16 cellular contexts compared by ENCODE assay signal in genomic region chr11:108226036-108226435, GRCh38. TPM values are rescaled to one million over a fixed set of nuclear protein-coding genes. Genes with fewer than 3 reads are reported as not detected.
DNase-seq lines count a peak whose midpoint lies in the region; TF ChIP-seq lines count a peak whose summit lies in the region.
"Had no signal": no experiment of that assay in that cellular context is flagged by ENCODE, and none has a peak within 500 bp of the region (broad histone marks: within the 10 kb centered on the region; RNA-seq: fewer than 3 reads in every experiment).

No MANE protein-coding gene starts in this region.

- peaks cover 19% of the 10 kb centered on the region for H3K36me3 ChIP-seq in endodermal cell (ENCODE audit: control insufficient read depth, insufficient read depth, low read length)
- peaks cover 3% of the 10 kb centered on the region for H3K36me3 ChIP-seq in thymus (ENCODE audit: control insufficient read depth, insufficient read depth)
- peaks cover 0 to 26% (median 0%) of the 10 kb centered on the region in 3 donors for H3K36me3 ChIP-seq in Peyer's patch

- TF ChIP-seq CTCF in NB4 (IDR thresholded peaks at IDR 0.05; ENCODE audit: low read depth, low read length) = no peak
- TF ChIP-seq CTCF in endodermal cell (conservative IDR thresholded peaks at IDR 0.05) = no peak
- TF ChIP-seq CTCF in Peyer's patch (IDR thresholded peaks at IDR 0.05) = no peak
- no peak for TF ChIP-seq CTCF in nephron progenitor cell (IDR thresholded peaks at IDR 0.05)

- H3K4me3 ChIP-seq in NB4 (ENCODE audit: low read depth, low read length) (peak overlapping the region; percentile 4), endodermal cell (ENCODE audit: low read length) (peak overlapping the region; percentile 22), thymus (ENCODE audit: low read length) (peak overlapping the region; percentile 9), Peyer's patch (no peak overlapping the region)
- H3K4me3 ChIP-seq: psoas muscle had no signal

- H3K4me1 ChIP-seq in endodermal cell (ENCODE audit: control insufficient read depth, insufficient read depth, low read length) (no peaks in the 10 kb centered on the region), thymus (ENCODE audit: control insufficient read depth, insufficient read depth, low read length) (peaks cover 6% of the 10 kb centered on the region), Peyer's patch (peaks cover 0 to 9% (median 0%) of the 10 kb centered on the region in 4 donors)

- H3K27ac ChIP-seq in endodermal cell (ENCODE audit: low read depth, low read length) (no peak overlapping the region), thymus (ENCODE audit: low read depth) (peak overlapping the region; percentile 64), Peyer's patch (peak overlapping the region in 2 of 4 donors; percentile 90)
- H3K27ac ChIP-seq: psoas muscle had no signal

- DNase-seq in activated naive CD4-positive, alpha-beta T cell treated with anti-CD3 and anti-CD28 coated beads, Interleukin-2, amount 10 ng/mL, durations not matched to agents 7 days and 5 days = no peak
- DNase-seq in NB4 (ENCODE audit: low read depth) (no peak), endodermal cell (no peak), NCI-H2081 treated with DMSO at 0.1 percent for 48 hours (lab: John Stamatoyannopoulos, UW) (no peak), Peyer's patch (no peak), nephron progenitor cell (no peak)
- DNase-seq: activated effector memory CD4-positive, alpha-beta T cell treated with Interleukin-2 at 50 U/mL for 16 hours; GF-D8; NCI-H226; NK-92 treated with Interleukin-12 subunit alpha and Interleukin-12 subunit beta, amount 100 ng/mL, for 24 hours; psoas muscle; SHP77; T1000 had no signal

- no peaks in the 10 kb centered on the region for H3K9me3 ChIP-seq in endodermal cell (ENCODE audit: control insufficient read depth, low read length)
- H3K9me3 ChIP-seq in thymus (ENCODE audit: control insufficient read depth) = no peaks in the 10 kb centered on the region
- no peaks in the 10 kb centered on the region for H3K9me3 ChIP-seq in Peyer's patch
- H3K9me3 ChIP-seq: psoas muscle had no signal

- no peak overlapping the region for H3K4me3 Mint-ChIP-seq in activated naive CD4-positive, alpha-beta T cell treated with anti-CD3 and anti-CD28 coated beads, Interleukin-2, amount 50 U/mL, for 24 hours
- H3K4me3 Mint-ChIP-seq in activated naive CD4-positive, alpha-beta T cell treated with anti-CD3 and anti-CD28 coated beads, Interleukin-2, amount 10 ng/mL, durations not matched to agents 7 days and 5 days = no peak overlapping the region
- H3K4me3 Mint-ChIP-seq in endodermal cell = no peak overlapping the region
- no peak overlapping the region for H3K4me3 Mint-ChIP-seq in nephron progenitor cell
- H3K4me3 Mint-ChIP-seq: naive thymus-derived CD8-positive, alpha-beta T cell had no signal

- H3K9ac ChIP-seq in endodermal cell (ENCODE audit: extremely low read depth, low read length, poor library complexity, severe bottlenecking) = no peak overlapping the region

- no peaks in the 10 kb centered on the region for H3K27me3 Mint-ChIP-seq in activated naive CD4-positive, alpha-beta T cell treated with anti-CD3 and anti-CD28 coated beads, Interleukin-2, amount 50 U/mL, for 24 hours
- H3K27me3 Mint-ChIP-seq in activated naive CD4-positive, alpha-beta T cell treated with anti-CD3 and anti-CD28 coated beads, Interleukin-2, amount 10 ng/mL, durations not matched to agents 7 days and 5 days = no peaks in the 10 kb centered on the region
- no peaks in the 10 kb centered on the region for H3K27me3 Mint-ChIP-seq in endodermal cell (ENCODE audit: insufficient read depth)
- H3K27me3 Mint-ChIP-seq in nephron progenitor cell (ENCODE audit: low read depth, poor library complexity) = no peaks in the 10 kb centered on the region
- H3K27me3 Mint-ChIP-seq: naive thymus-derived CD8-positive, alpha-beta T cell had no signal

- 88 to 100% methylated on average over 1 of the region's 2 CpGs for WGBS in endodermal cell (ENCODE audit: insufficient coverage in 1 of 2, insufficient read length in 1 of 2), 2 experiments
- WGBS in thymus = 84% methylated on average over 2 of the region's 2 CpGs

- peaks cover 10% of the 10 kb centered on the region for H3K36me3 Mint-ChIP-seq in activated naive CD4-positive, alpha-beta T cell treated with anti-CD3 and anti-CD28 coated beads, Interleukin-2, amount 50 U/mL, for 24 hours
- H3K36me3 Mint-ChIP-seq in activated naive CD4-positive, alpha-beta T cell treated with anti-CD3 and anti-CD28 coated beads, Interleukin-2, amount 10 ng/mL, durations not matched to agents 7 days and 5 days = peaks cover 51% of the 10 kb centered on the region
- H3K36me3 Mint-ChIP-seq in endodermal cell (ENCODE audit: low read depth) (peaks cover 20% of the 10 kb centered on the region), nephron progenitor cell (ENCODE audit: low read depth) (peaks cover 39% of the 10 kb centered on the region)

- CTCF ChIA-PET in activated naive CD4-positive, alpha-beta T cell treated with anti-CD3 and anti-CD28 coated beads, Interleukin-2, amount 10 ng/mL, durations not matched to agents 7 days and 5 days (lab: Charles Lee) = interaction anchor here (1.2 to 2.0 kb wide), 2 partner anchors 11 to 16 kb away, joined by 3 to 11 read pairs; no protein-coding TSS in a partner anchor

- peak overlapping the region; percentile 98 for H3K27ac Mint-ChIP-seq in activated naive CD4-positive, alpha-beta T cell treated with anti-CD3 and anti-CD28 coated beads, Interleukin-2, amount 50 U/mL, for 24 hours
- no peak overlapping the region for H3K27ac Mint-ChIP-seq in activated naive CD4-positive, alpha-beta T cell treated with anti-CD3 and anti-CD28 coated beads, Interleukin-2, amount 10 ng/mL, durations not matched to agents 7 days and 5 days
- peak overlapping the region; percentile 72 for H3K27ac Mint-ChIP-seq in endodermal cell
- no peak overlapping the region for H3K27ac Mint-ChIP-seq in nephron progenitor cell

- TF ChIP-seq POLR2A in NB4 (IDR thresholded peaks at IDR 0.05; ENCODE audit: extremely low read depth, insufficient read length) = no peak
- no peak for TF ChIP-seq POLR2A in Peyer's patch (IDR thresholded peaks at IDR 0.05)

- peaks cover 43% of the 10 kb centered on the region for H3K4me1 Mint-ChIP-seq in activated naive CD4-positive, alpha-beta T cell treated with anti-CD3 and anti-CD28 coated beads, Interleukin-2, amount 50 U/mL, for 24 hours
- peaks cover 42% of the 10 kb centered on the region for H3K4me1 Mint-ChIP-seq in activated naive CD4-positive, alpha-beta T cell treated with anti-CD3 and anti-CD28 coated beads, Interleukin-2, amount 10 ng/mL, durations not matched to agents 7 days and 5 days
- H3K4me1 Mint-ChIP-seq in endodermal cell (peaks cover 12% of the 10 kb centered on the region), nephron progenitor cell (peaks cover 10% of the 10 kb centered on the region)

- no peaks in the 10 kb centered on the region for H3K9me3 Mint-ChIP-seq in activated naive CD4-positive, alpha-beta T cell treated with anti-CD3 and anti-CD28 coated beads, Interleukin-2, amount 50 U/mL, for 24 hours
- H3K9me3 Mint-ChIP-seq in activated naive CD4-positive, alpha-beta T cell treated with anti-CD3 and anti-CD28 coated beads, Interleukin-2, amount 10 ng/mL, durations not matched to agents 7 days and 5 days = no peaks in the 10 kb centered on the region
- H3K9me3 Mint-ChIP-seq in endodermal cell (no peaks in the 10 kb centered on the region), nephron progenitor cell (no peaks in the 10 kb centered on the region)
- H3K9me3 Mint-ChIP-seq: naive thymus-derived CD8-positive, alpha-beta T cell had no signal

- H3K27me3 ChIP-seq in endodermal cell (ENCODE audit: control insufficient read depth, insufficient read depth, low read length, poor library complexity, severe bottlenecking) (no peaks in the 10 kb centered on the region), thymus (ENCODE audit: control insufficient read depth, insufficient read depth) (no peaks in the 10 kb centered on the region), Peyer's patch (no peaks in the 10 kb centered on the region)

RNA-seq across cellular contexts. Expression of gene ATM, which starts 3.2 kb away (rescaled TPM):
- total RNA-seq in endodermal cell (10 to 100 TPM; 60.9 to 63.0 TPM), Peyer's patch (100 to 1,000 TPM in 1 of 4 donors, 10 to 100 TPM in 3; 46.3 to 445 (median 58.5) TPM)
- 26.3 TPM for polyA plus RNA-seq in endodermal cell (2013, experiment 1 of 2)
- 23.7 TPM for polyA plus RNA-seq in endodermal cell (2013, experiment 2 of 2)
- polyA plus RNA-seq in thymus = 55.0 TPM

RNA-seq across cellular contexts. Expression of gene NPAT, which starts 3.6 kb away (rescaled TPM):
- total RNA-seq in endodermal cell (10 to 100 TPM; 21.8 to 23.8 TPM), Peyer's patch (10 to 100 TPM; 14.4 to 48.7 (median 14.7) TPM)
- 13.2 TPM for polyA plus RNA-seq in endodermal cell (2013, experiment 1 of 2)
- polyA plus RNA-seq in endodermal cell (2013, experiment 2 of 2) = 13.6 TPM
- polyA plus RNA-seq in thymus = 8.8 TPM

Comparison
In these comparisons a context has a peak if more than half of its experiments do, and no peak if none do; other contexts are left out.
1. H3K27ac Mint-ChIP-seq: peak in activated naive CD4-positive, alpha-beta T cell treated with anti-CD3 and anti-CD28 coated beads, Interleukin-2, amount 50 U/mL, for 24 hours (single experiment) and endodermal cell (single experiment); none in activated naive CD4-positive, alpha-beta T cell treated with anti-CD3 and anti-CD28 coated beads, Interleukin-2, amount 10 ng/mL, durations not matched to agents 7 days and 5 days (single experiment) and nephron progenitor cell (single experiment).
2. H3K4me3 ChIP-seq: peak in NB4 (single experiment), endodermal cell (single experiment) and thymus (single experiment); none in Peyer's patch (0 of 4).